10 cellular contexts compared by ENCODE assay signal in genomic region chr20:53898558-53898931, GRCh38.
DNase-seq lines count a peak whose midpoint lies in the region; ATAC-seq, FAIRE-seq and TF ChIP-seq lines count a peak whose summit lies in the region.
"Had no signal": no experiment of that assay in that cellular context is flagged by ENCODE, and none has a peak within 500 bp of the region (broad histone marks: within the 10 kb centered on the region; RNA-seq: fewer than 3 reads in every experiment).

No MANE protein-coding gene starts in this region.

- no peaks in the 10 kb centered on the region for H3K9me3 ChIP-seq in kidney (ENCODE audit: control insufficient read depth in 1 of 2, low read length in 2 of 2)

- DNase-seq in stimulated activated naive CD8-positive, alpha-beta T cell treated with anti-CD3 and anti-CD28 coated beads, Interleukin-15, amount 100 ng/mL, for 72 hours, result no peak
- DNase-seq in activated B cell treated with CpG ODN at 0.5 μM for 24 hours (no peak), kidney (no peak), COLO668 (lab: John Stamatoyannopoulos, UW; ENCODE audit: unreplicated experiment) (no peak), NCI-H1048 (lab: John Stamatoyannopoulos, UW) (no peak)
- DNase-seq in stimulated activated naive CD4-positive, alpha-beta T cell treated with Interleukin-2 at 50 U/mL for 16 hours (lab: John Stamatoyannopoulos, UW), result no peak
- DNase-seq: activated naive CD4-positive, alpha-beta T cell; NCI-H510A treated with DMSO at 0.1 percent for 48 hours had no signal

- FAIRE-seq in kidney (lab: Jason Lieb, UNC), result no peak

- POLR2A ChIA-PET in activated B cell treated with CpG ODN at 0.5 μM for 24 hours (lab: Charles Lee), result interaction anchor here (0.5 to 1.4 kb wide), 5 partner anchors 11 to 304 kb away, joined by 3 to 9 read pairs (median 3); no protein-coding TSS in a partner anchor

- CTCF ChIA-PET in activated B cell treated with CpG ODN at 0.5 μM for 24 hours (lab: Charles Lee), result interaction anchor here (1.2 kb wide), 1 partner anchor 41 kb away, joined by 5 read pairs; no protein-coding TSS in a partner anchor

- no peak overlapping the region for H3K4me3 Mint-ChIP-seq in stimulated activated naive CD8-positive, alpha-beta T cell treated with anti-CD3 and anti-CD28 coated beads, Interleukin-15, Interleukin-2, amounts not matched to agents 100 ng/mL and 50 ng/mL, for 24 hours
- H3K4me3 Mint-ChIP-seq in stimulated activated naive CD8-positive, alpha-beta T cell treated with anti-CD3 and anti-CD28 coated beads, Interleukin-15, amount 100 ng/mL, for 72 hours, result no peak overlapping the region
- H3K4me3 Mint-ChIP-seq in activated B cell treated with CpG ODN at 0.5 μM for 24 hours, result no peak overlapping the region

- H3K36me3 Mint-ChIP-seq in stimulated activated naive CD8-positive, alpha-beta T cell treated with anti-CD3 and anti-CD28 coated beads, Interleukin-15, Interleukin-2, amounts not matched to agents 100 ng/mL and 50 ng/mL, for 24 hours (ENCODE audit: low read depth), result no peaks in the 10 kb centered on the region
- H3K36me3 Mint-ChIP-seq in activated B cell treated with CpG ODN at 0.5 μM for 24 hours (ENCODE audit: low read depth), result no peaks in the 10 kb centered on the region

- intact Hi-C loops in activated B cell treated with CpG ODN at 0.5 μM for 24 hours (cut with micrococcal nuclease), result no loop called here
- intact Hi-C loops in kidney (cut with DNase I), result no loop called here

- peaks cover 81% of the 10 kb centered on the region for H3K4me1 Mint-ChIP-seq in stimulated activated naive CD8-positive, alpha-beta T cell treated with anti-CD3 and anti-CD28 coated beads, Interleukin-15, Interleukin-2, amounts not matched to agents 100 ng/mL and 50 ng/mL, for 24 hours (ENCODE audit: low read depth)
- H3K4me1 Mint-ChIP-seq in stimulated activated naive CD8-positive, alpha-beta T cell treated with anti-CD3 and anti-CD28 coated beads, Interleukin-15, amount 100 ng/mL, for 72 hours, result peaks cover 89% of the 10 kb centered on the region
- peaks cover 56% of the 10 kb centered on the region for H3K4me1 Mint-ChIP-seq in activated B cell treated with CpG ODN at 0.5 μM for 24 hours

- H3K4me1 ChIP-seq in kidney (ENCODE audit: control insufficient read depth in 1 of 2, insufficient read depth in 1 of 2, low read depth in 1 of 2, low read length in 2 of 2), result peaks cover 16 to 37% of the 10 kb centered on the region in 2 donors

- no peaks in the 10 kb centered on the region for H3K36me3 ChIP-seq in kidney (ENCODE audit: control insufficient read depth in 1 of 2, insufficient read depth in 2 of 2, low read length in 2 of 2)

- TF ChIP-seq CTCF in activated B cell treated with CpG ODN at 0.5 μM for 24 hours (IDR thresholded peaks at IDR 0.05) (no peak), kidney (IDR thresholded peaks at IDR 0.05; ENCODE audit: borderline replicate concordance, extremely low read depth, insufficient read depth) (no peak)

- peak overlapping the region; percentile 96 for H3K27ac Mint-ChIP-seq in stimulated activated naive CD8-positive, alpha-beta T cell treated with anti-CD3 and anti-CD28 coated beads, Interleukin-15, Interleukin-2, amounts not matched to agents 100 ng/mL and 50 ng/mL, for 24 hours
- peak overlapping the region in 1 of 2 donors; percentile 99 for H3K27ac Mint-ChIP-seq in stimulated activated naive CD8-positive, alpha-beta T cell treated with anti-CD3 and anti-CD28 coated beads, Interleukin-15, amount 100 ng/mL, for 72 hours
- H3K27ac Mint-ChIP-seq in activated B cell treated with CpG ODN at 0.5 μM for 24 hours, result peak overlapping the region; percentile 25

- no peak overlapping the region for H3K9ac ChIP-seq in kidney (ENCODE audit: low read length in 2 of 2)

- H3K27me3 Mint-ChIP-seq in stimulated activated naive CD8-positive, alpha-beta T cell treated with anti-CD3 and anti-CD28 coated beads, Interleukin-15, Interleukin-2, amounts not matched to agents 100 ng/mL and 50 ng/mL, for 24 hours, result no peaks in the 10 kb centered on the region
- H3K27me3 Mint-ChIP-seq in stimulated activated naive CD8-positive, alpha-beta T cell treated with anti-CD3 and anti-CD28 coated beads, Interleukin-15, amount 100 ng/mL, for 72 hours, result no peaks in the 10 kb centered on the region
- no peaks in the 10 kb centered on the region for H3K27me3 Mint-ChIP-seq in activated B cell treated with CpG ODN at 0.5 μM for 24 hours

- no peak for ATAC-seq in stimulated activated naive CD8-positive, alpha-beta T cell treated with anti-CD3 and anti-CD28 coated beads, Interleukin-15, amount 100 ng/mL, for 72 hours
- ATAC-seq in activated B cell treated with CpG ODN at 0.5 μM for 24 hours (ENCODE audit: low read depth) (no peak), HG02678 (IDR thresholded peaks at IDR 0.05; ENCODE audit: unreplicated experiment) (no peak)

- peak overlapping the region in 1 of 2 donors; percentile 13 for H3K4me3 ChIP-seq in kidney (ENCODE audit: low read length in 2 of 2)

- H3K27ac ChIP-seq in kidney (ENCODE audit: low read depth in 2 of 2, low read length in 2 of 2), result peak overlapping the region; percentile 9 to 13

- no peaks in the 10 kb centered on the region for H3K9me3 Mint-ChIP-seq in stimulated activated naive CD8-positive, alpha-beta T cell treated with anti-CD3 and anti-CD28 coated beads, Interleukin-15, Interleukin-2, amounts not matched to agents 100 ng/mL and 50 ng/mL, for 24 hours
- no peaks in the 10 kb centered on the region for H3K9me3 Mint-ChIP-seq in stimulated activated naive CD8-positive, alpha-beta T cell treated with anti-CD3 and anti-CD28 coated beads, Interleukin-15, amount 100 ng/mL, for 72 hours
- no peaks in the 10 kb centered on the region for H3K9me3 Mint-ChIP-seq in activated B cell treated with CpG ODN at 0.5 μM for 24 hours
